In genomic region chr6:42038811-42039408, GRCh38 we compare ENCODE assay signal across 11 cellular contexts. TPM values are rescaled to one million over a fixed set of nuclear protein-coding genes. Genes with fewer than 3 reads are reported as not detected.
DNase-seq lines count a peak whose midpoint lies in the region; ATAC-seq and TF ChIP-seq lines count a peak whose summit lies in the region.
"Had no signal": no experiment of that assay in that cellular context is flagged by ENCODE, and none has a peak within 500 bp of the region (broad histone marks: within the 10 kb centered on the region; RNA-seq: fewer than 3 reads in every experiment).

No MANE protein-coding gene starts in this region.

- peak overlapping the region; percentile 78 to 88 for H3K4me3 Mint-ChIP-seq in activated T-cell treated with anti-CD3 and anti-CD28 coated beads, Interleukin-2, amount 50 U/mL, for 72 hours
- H3K4me3 Mint-ChIP-seq in central memory CD8-positive, alpha-beta T cell: peak overlapping the region; percentile 96
- H3K4me3 Mint-ChIP-seq in Caco-2 (ENCODE audit: unreplicated experiment): no peak overlapping the region

- no peak for DNase-seq in activated T-cell treated with anti-CD3 and anti-CD28 coated beads, Interleukin-2, amount 50 U/mL, for 72 hours
- no peak for DNase-seq in activated T-cell treated with anti-CD3 and anti-CD28 coated beads, Interleukin-2, amount 50 U/mL, for 1 hour
- DNase-seq in RWPE1 (ENCODE audit: low spot score) (no peak), spleen (no peak), Caco-2 (no peak), islet precursor cell (no peak)
- DNase-seq in central memory CD8-positive, alpha-beta T cell (ENCODE audit: low spot score in 2 of 2): no peak
- DNase-seq: foreskin keratinocyte, NCI-H2171 had no signal

- CTCF ChIA-PET in RWPE1 (lab: Yijun Ruan, JAX): interaction anchor here (0.5 kb wide), 1 partner anchor 99 kb away, joined by 6 read pairs; no protein-coding TSS in a partner anchor
- CTCF ChIA-PET in Caco-2 (lab: Charles Lee): no interaction called here

- H3K4me3 ChIP-seq in spleen: peak overlapping the region in 5 of 8 donors; percentile 1 to 60 (median 24)
- no peak overlapping the region for H3K4me3 ChIP-seq in Caco-2 (ENCODE audit: low read depth, low read length)
- H3K4me3 ChIP-seq: PC-9 had no signal

- no peaks in the 10 kb centered on the region for H3K9me3 Mint-ChIP-seq in activated T-cell treated with anti-CD3 and anti-CD28 coated beads, Interleukin-2, amount 50 U/mL, for 72 hours
- H3K9me3 Mint-ChIP-seq in central memory CD8-positive, alpha-beta T cell: no peaks in the 10 kb centered on the region
- no peaks in the 10 kb centered on the region for H3K9me3 Mint-ChIP-seq in Caco-2 (ENCODE audit: unreplicated experiment)

- no peak for TF ChIP-seq POLR2A in spleen (IDR thresholded peaks at IDR 0.05)

- no peak for TF ChIP-seq CTCF in RWPE1 (conservative IDR thresholded peaks at IDR 0.05; ENCODE audit: low read depth)
- no peak for TF ChIP-seq CTCF in spleen (IDR thresholded peaks at IDR 0.05 in 8 of 11, conservative IDR thresholded peaks at IDR 0.05 in 3 of 11)
- no peak for TF ChIP-seq CTCF in Caco-2 (IDR thresholded peaks at IDR 0.05; ENCODE audit: insufficient read depth in 1 of 2, low read depth in 1 of 2, low read length in 1 of 2, severe bottlenecking in 1 of 2, unreplicated experiment in 1 of 2)

- H3K27ac Mint-ChIP-seq in activated T-cell treated with anti-CD3 and anti-CD28 coated beads, Interleukin-2, amount 50 U/mL, for 72 hours: peak overlapping the region; percentile 91
- H3K27ac Mint-ChIP-seq in central memory CD8-positive, alpha-beta T cell (ENCODE audit: low read depth): peak overlapping the region; percentile 65
- no peak overlapping the region for H3K27ac Mint-ChIP-seq in Caco-2 (ENCODE audit: unreplicated experiment)

- H3K9me3 ChIP-seq in spleen (no peaks in the 10 kb centered on the region), Caco-2 (no peaks in the 10 kb centered on the region)

- H3K27ac ChIP-seq in RWPE1 (peak overlapping the region; percentile 18), spleen (peak overlapping the region in 6 of 8 donors; percentile 12 to 95 (median 36))
- H3K27ac ChIP-seq: foreskin keratinocyte, PC-9 had no signal

- peaks cover 0 to 86% (median 9%) of the 10 kb centered on the region in 6 donors for H3K36me3 ChIP-seq in spleen
- no peaks in the 10 kb centered on the region for H3K36me3 ChIP-seq in Caco-2 (ENCODE audit: control insufficient read depth, insufficient read depth, low read length)

- peak; percentile 4 to 6 for ATAC-seq in activated T-cell treated with anti-CD3 and anti-CD28 coated beads, Interleukin-2, amount 50 U/mL, for 72 hours (replicated peaks in 1 of 2)
- no peak for ATAC-seq in central memory CD8-positive, alpha-beta T cell (replicated peaks; ENCODE audit: extremely low read depth, poor library complexity, severe bottlenecking)
- no peak for ATAC-seq in GM18870 (IDR thresholded peaks at IDR 0.05; ENCODE audit: unreplicated experiment)
- ATAC-seq: foreskin keratinocyte had no signal

- peaks cover 52 to 100% (median 93%) of the 10 kb centered on the region in 6 donors for H3K4me1 ChIP-seq in spleen
- peaks cover 10% of the 10 kb centered on the region for H3K4me1 ChIP-seq in Caco-2
- H3K4me1 ChIP-seq: foreskin keratinocyte had no signal

- H3K4me1 Mint-ChIP-seq in activated T-cell treated with anti-CD3 and anti-CD28 coated beads, Interleukin-2, amount 50 U/mL, for 72 hours (ENCODE audit: low read depth): peaks cover 67% of the 10 kb centered on the region
- H3K4me1 Mint-ChIP-seq in central memory CD8-positive, alpha-beta T cell: peaks cover 54% of the 10 kb centered on the region
- H3K4me1 Mint-ChIP-seq in Caco-2 (ENCODE audit: low read depth, unreplicated experiment): peaks cover 2% of the 10 kb centered on the region

- intact Hi-C loops in spleen (cut with DNase I; ENCODE audit: low total_unique reads): no loop called here
- intact Hi-C loops in Caco-2 (cut with micrococcal nuclease; ENCODE audit: unreplicated experiment): no loop called here

- WGBS in spleen, 5 donors: 48 to 69% (median 55%) methylated on average over 2 of the region's 2 CpGs

- H3K36me3 Mint-ChIP-seq in activated T-cell treated with anti-CD3 and anti-CD28 coated beads, Interleukin-2, amount 50 U/mL, for 72 hours (ENCODE audit: insufficient read depth in 2 of 2): peaks cover 4 to 11% of the 10 kb centered on the region in 2 donors
- peaks cover 35% of the 10 kb centered on the region for H3K36me3 Mint-ChIP-seq in central memory CD8-positive, alpha-beta T cell (ENCODE audit: insufficient read depth)
- no peaks in the 10 kb centered on the region for H3K36me3 Mint-ChIP-seq in Caco-2 (ENCODE audit: insufficient read depth, unreplicated experiment)

- POLR2A ChIA-PET in RWPE1 (lab: Yijun Ruan, JAX; ENCODE audit: low non-redundant PET) (no interaction called here), Caco-2 (lab: Charles Lee) (no interaction called here)

- no peaks in the 10 kb centered on the region for H3K27me3 ChIP-seq in spleen (replicated peaks in 1 of 7)
- H3K27me3 ChIP-seq in Caco-2 (replicated peaks; ENCODE audit: control insufficient read depth, insufficient read depth, low read length): no peaks in the 10 kb centered on the region
- H3K27me3 ChIP-seq: foreskin keratinocyte had no signal

- H3K27me3 Mint-ChIP-seq in activated T-cell treated with anti-CD3 and anti-CD28 coated beads, Interleukin-2, amount 50 U/mL, for 72 hours (ENCODE audit: low read depth): no peaks in the 10 kb centered on the region
- H3K27me3 Mint-ChIP-seq in central memory CD8-positive, alpha-beta T cell: no peaks in the 10 kb centered on the region
- H3K27me3 Mint-ChIP-seq in Caco-2 (ENCODE audit: insufficient read depth, unreplicated experiment): no peaks in the 10 kb centered on the region

- BruUV-seq in Caco-2 (replicated peaks; lab: Mats Ljungman, UMichigan): no TSS peak

RNA-seq across cellular contexts. Expression of gene TAF8, which starts 11.4 kb away (rescaled TPM):
- total RNA-seq in activated T-cell treated with anti-CD3 and anti-CD28 coated beads, Interleukin-2, amount 50 U/mL, for 72 hours: 10 to 100 TPM; 62.6 to 70.4 TPM
- total RNA-seq in spleen (10 to 100 TPM; 32.1 to 56.3 (median 38.8) TPM), Caco-2 (2022) (35.0 and 37.7 TPM in 2 replicates)
- polyA plus RNA-seq in spleen: 10 to 100 TPM in 1 of 3 donors, 1 to 10 TPM in 2; 8.2 to 12.5 (median 8.8) TPM

Comparison
In these comparisons a context has a peak if more than half of its experiments do, and no peak if none do; other contexts are left out.
1. ATAC-seq: peak in activated T-cell treated with anti-CD3 and anti-CD28 coated beads, Interleukin-2, amount 50 U/mL, for 72 hours (2 of 2); none in central memory CD8-positive, alpha-beta T cell (single experiment) and GM18870 (single experiment).